In the genomic region with DNA sequence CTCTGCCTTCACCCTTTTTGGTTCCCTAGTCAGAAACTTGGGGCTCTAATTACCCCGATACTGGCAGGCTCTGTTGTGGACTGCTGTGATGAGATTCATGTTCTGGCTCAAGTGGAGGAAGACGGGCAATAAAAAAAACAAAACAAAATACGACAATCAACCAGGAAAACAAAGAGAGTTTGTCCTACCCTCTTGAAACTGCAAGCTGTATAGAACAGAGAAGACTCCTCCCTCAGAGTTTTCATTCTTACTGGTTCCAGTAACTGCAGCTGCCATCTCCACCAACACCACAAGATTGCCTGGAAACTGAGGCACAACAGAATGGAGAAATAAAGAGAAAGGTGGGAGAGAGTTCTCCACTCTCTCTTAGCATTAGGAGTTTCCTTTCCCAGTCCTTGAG, we compare ENCODE assay signal across 30 cellular contexts. TPM values are rescaled to one million over a fixed set of nuclear protein-coding genes. Genes with fewer than 3 reads are reported as not detected.
"Had no signal": no experiment of that assay in that cellular context is flagged by ENCODE, and none has a peak within 500 bp of the region (broad histone marks: within the 10 kb centered on the region; RNA-seq: fewer than 3 reads in every experiment).

No MANE protein-coding gene starts in this region.

- H3K36me3 ChIP-seq: ascending aorta, breast epithelium, cardiac muscle cell, colonic mucosa, esophagus squamous epithelium, gastroesophageal sphincter, heart right ventricle had no signal

- H3K4me3 ChIP-seq: ascending aorta, breast epithelium, cardiac muscle cell, colonic mucosa, esophagus squamous epithelium, gastroesophageal sphincter, heart right ventricle had no signal

- H3K4me1 ChIP-seq: ascending aorta, breast epithelium, colonic mucosa, esophagus squamous epithelium, gastroesophageal sphincter, heart right ventricle had no signal

- DNase-seq: activated CD4-positive, alpha-beta memory T cell treated with anti-CD3 and anti-CD28 coated beads for 36 hours; activated CD4-positive, alpha-beta T cell treated with anti-CD3 and anti-CD28 coated beads for 36 hours; activated CD4-positive, alpha-beta T cell treated with anti-CD3 and anti-CD28 coated beads, Interleukin-2, amount 10 ng/mL, durations not matched to agents 24 days and 14 days; activated CD4-positive, CD25-positive, alpha-beta regulatory T cell; activated CD4-positive, CD25-positive, alpha-beta regulatory T cell treated with anti-CD3 and anti-CD28 coated beads, Interleukin-2, amount 50 U/mL, for 72 hours; activated CD8-positive, alpha-beta memory T cell treated with anti-CD3 and anti-CD28 coated beads, Interleukin-2, amount 10 ng/mL, durations not matched to agents 7 days and 5 days; activated CD8-positive, alpha-beta memory T cell treated with anti-CD3 and anti-CD28 coated beads, Interleukin-2, amount 50 U/mL, for 4 hours; activated CD8-positive, alpha-beta T cell treated with anti-CD3 and anti-CD28 coated beads, Interleukin-2, amount 10 ng/mL, durations not matched to agents 7 days and 5 days; activated effector memory CD4-positive, alpha-beta T cell treated with anti-CD3 and anti-CD28 coated beads, Interleukin-2, amount 50 U/mL, for 16 hours; activated naive CD4-positive, alpha-beta T cell treated with anti-CD3 and anti-CD28 coated beads, Interleukin-2, amount 10 ng/mL, durations not matched to agents 7 days and 5 days; activated naive CD8-positive, alpha-beta T cell treated with anti-CD3 and anti-CD28 coated beads, Interleukin-2, amount 10 ng/mL, durations not matched to agents 7 days and 5 days; activated T-cell treated with anti-CD3 and anti-CD28 coated beads, Interleukin-2, amount 50 U/mL, for 1 hour; activated T-cell treated with anti-CD3 and anti-CD28 coated beads, Interleukin-2, amount 50 U/mL, for 48 hours; central memory CD4-positive, alpha-beta T cell; cerebellar nuclear complex; colonic mucosa; effector CD8-positive, alpha-beta T cell; esophagus squamous epithelium; foreskin melanocyte; heart right ventricle; T-helper 2 cell had no signal

- H3K9me3 ChIP-seq: ascending aorta, breast epithelium, colonic mucosa, esophagus squamous epithelium, gastroesophageal sphincter, heart right ventricle had no signal

- H3K27ac ChIP-seq: ascending aorta, breast epithelium, cardiac muscle cell, colonic mucosa, epithelial cell of prostate, esophagus squamous epithelium, gastroesophageal sphincter, heart right ventricle had no signal

- ATAC-seq: activated CD4-positive, alpha-beta T cell treated with anti-CD3 and anti-CD28 coated beads for 36 hours; activated CD8-positive, alpha-beta memory T cell treated with anti-CD3 and anti-CD28 coated beads, Interleukin-2, amount 10 ng/mL, durations not matched to agents 7 days and 5 days; activated CD8-positive, alpha-beta T cell treated with anti-CD3 and anti-CD28 coated beads, Interleukin-2, amount 10 ng/mL, durations not matched to agents 7 days and 5 days; activated naive CD4-positive, alpha-beta T cell treated with anti-CD3 and anti-CD28 coated beads, Interleukin-2, amount 50 U/mL, for 72 hours; gastroesophageal sphincter; heart right ventricle had no signal

- H3K27me3 ChIP-seq: ascending aorta, cardiac muscle cell, colonic mucosa, esophagus squamous epithelium, gastroesophageal sphincter, heart right ventricle had no signal

RNA-seq across cellular contexts. Expression of gene IL1RAPL1, which starts 11.1 kb away (rescaled TPM):
- total RNA-seq: activated CD4-positive, alpha-beta memory T cell treated with anti-CD3 and anti-CD28 coated beads for 36 hours; activated CD4-positive, alpha-beta T cell treated with anti-CD3 and anti-CD28 coated beads for 36 hours; activated CD4-positive, alpha-beta T cell treated with anti-CD3 and anti-CD28 coated beads, Interleukin-2, amount 10 ng/mL, durations not matched to agents 24 days and 14 days; activated CD8-positive, alpha-beta memory T cell treated with anti-CD3 and anti-CD28 coated beads for 36 hours; activated CD8-positive, alpha-beta memory T cell treated with anti-CD3 and anti-CD28 coated beads, Interleukin-2, amount 10 ng/mL, durations not matched to agents 7 days and 5 days; activated CD8-positive, alpha-beta T cell treated with anti-CD3 and anti-CD28 coated beads, Interleukin-2, amount 10 ng/mL, durations not matched to agents 7 days and 5 days; activated naive CD4-positive, alpha-beta T cell treated with anti-CD3 and anti-CD28 coated beads, Interleukin-2, amount 50 U/mL, for 72 hours; activated naive CD8-positive, alpha-beta T cell treated with anti-CD3 and anti-CD28 coated beads, Interleukin-2, amount 10 ng/mL, durations not matched to agents 7 days and 5 days; activated T-helper 1 cell treated with anti-CD3 and anti-CD28 coated beads, Interleukin-12 subunit alpha, Interleukin-12 subunit beta, Interleukin-2, Interleukin-4 antibody, amounts not matched to agents 30 ng/mL and 10 ng/mL and 1 ng/mL, durations not matched to agents 14 hours and 24 hours and 36 hours; activated T-helper 2 cell treated with anti-CD3 and anti-CD28 coated beads, Interferon-gamma antibody, Interleukin-2, Interleukin-4, amounts not matched to agents 10 μg/mL and 5 μg/mL and 100 μg/mL, durations not matched to agents 14 hours and 24 hours and 36 hours; ascending aorta had no signal
